Comparison of ENCODE assay signal across 9 cellular contexts in genomic region chr1:182604835-182605164, GRCh38. TPM values are rescaled to one million over a fixed set of nuclear protein-coding genes. Genes with fewer than 3 reads are reported as not detected.
DNase-seq lines count a peak whose midpoint lies in the region; ATAC-seq and TF ChIP-seq lines count a peak whose summit lies in the region.
"Had no signal": no experiment of that assay in that cellular context is flagged by ENCODE, and none has a peak within 500 bp of the region (broad histone marks: within the 10 kb centered on the region; RNA-seq: fewer than 3 reads in every experiment).

No MANE protein-coding gene starts in this region.

- no peaks in the 10 kb centered on the region for H3K27me3 ChIP-seq in SK-N-SH (ENCODE audit: insufficient read depth)
- H3K27me3 ChIP-seq in OCI-LY3 (ENCODE audit: low read depth, low read length), result peaks cover 13% of the 10 kb centered on the region
- H3K27me3 ChIP-seq in gastroesophageal sphincter, result no peaks in the 10 kb centered on the region
- H3K27me3 ChIP-seq in smooth muscle cell (ENCODE audit: low read depth), result no peaks in the 10 kb centered on the region

- in situ Hi-C loops in G401 (cut with HindIII; ENCODE audit: low sequenced_read_pairs), result no loop called here

- no peak overlapping the region for H3K9ac ChIP-seq in SK-N-SH
- H3K9ac ChIP-seq in OCI-LY3 (ENCODE audit: low read length), result peak overlapping the region; percentile 6; the same call in 1 of the 2 replicates
- no peak overlapping the region for H3K9ac ChIP-seq in smooth muscle cell (ENCODE audit: low read depth)

- peaks cover 0 to 29% of the 10 kb centered on the region in 2 experiments; a peak in 1 of 4 replicates for H3K4me1 ChIP-seq in SK-N-SH (ENCODE audit: control insufficient read depth in 1 of 2, insufficient read depth in 2 of 2, low read depth in 1 of 2, low read length in 1 of 2)
- peaks cover 23% of the 10 kb centered on the region for H3K4me1 ChIP-seq in OCI-LY3 (ENCODE audit: low read length)
- H3K4me1 ChIP-seq in gastroesophageal sphincter, result peaks cover 0 to 42% (median 21%) of the 10 kb centered on the region in 3 donors
- peaks cover 10% of the 10 kb centered on the region for H3K4me1 ChIP-seq in smooth muscle cell (ENCODE audit: low read depth)

- TF ChIP-seq CTCF in SK-N-SH (IDR thresholded peaks at IDR 0.05) (no peak), OCI-LY3 (IDR thresholded peaks at IDR 0.05; ENCODE audit: low read depth, low read length) (no peak), gastroesophageal sphincter (IDR thresholded peaks at IDR 0.05) (no peak), smooth muscle cell (IDR thresholded peaks at IDR 0.05; ENCODE audit: borderline replicate concordance, insufficient read depth, poor library complexity, severe bottlenecking) (no peak)

- TF ChIP-seq EP300 in SK-N-SH (IDR thresholded peaks at IDR 0.05; ENCODE audit: borderline replicate concordance in 1 of 2, low read depth in 1 of 2, low read length in 1 of 2) (no peak), gastroesophageal sphincter (IDR thresholded peaks at IDR 0.05) (no peak)

- no peak for TF ChIP-seq RAD21 in SK-N-SH (IDR thresholded peaks at IDR 0.05; ENCODE audit: low read length)

- TF ChIP-seq POLR2A in gastroesophageal sphincter (IDR thresholded peaks at IDR 0.05), result no peak

- H3K9me3 ChIP-seq in SK-N-SH (no peaks in the 10 kb centered on the region), OCI-LY3 (ENCODE audit: insufficient read depth, low read length) (no peaks in the 10 kb centered on the region), gastroesophageal sphincter (no peaks in the 10 kb centered on the region), smooth muscle cell (replicated peaks; ENCODE audit: low read depth) (no peaks in the 10 kb centered on the region)

- POLR2A ChIA-PET in SK-N-SH (lab: Yijun Ruan, JAX), result interaction anchor here (0.8 to 1.1 kb wide), 2 partner anchors 79 to 182 kb away, joined by 3 read pairs; partner anchors contain the start of gene RGS8

- H3F3A ChIP-seq in SK-N-SH (replicated peaks; ENCODE audit: insufficient read depth) (no peaks in the 10 kb centered on the region), smooth muscle cell (ENCODE audit: low read depth) (no peaks in the 10 kb centered on the region)

- DNase-seq in SK-N-SH, result no peak
- no peak for DNase-seq in smooth muscle cell (lab: John Stamatoyannopoulos, UW; ENCODE audit: unreplicated experiment)
- DNase-seq in G401 (ENCODE audit: low spot score), result no peak

- ATAC-seq in SK-N-SH treated with all-trans-retinoic acid at 6 μM for 48 hours (no peak), gastroesophageal sphincter (no peak), GM18868 (IDR thresholded peaks at IDR 0.05; ENCODE audit: unreplicated experiment) (no peak)
- no peak for ATAC-seq in activated CD4-positive, CD25-positive, alpha-beta regulatory T cell treated with anti-CD3 and anti-CD28 coated beads, Interleukin-2, amount 50 U/mL, for 24 hours

- CTCF ChIA-PET in SK-N-SH (lab: Yijun Ruan, JAX), result interaction anchor here (1.3 to 17.7 kb wide), 3 partner anchors 9 to 208 kb away, joined by 3 to 829 read pairs (median 41); partner anchors contain the start of gene NPL

- WGBS in SK-N-SH (ENCODE audit: low lambda C conversion rate), result 63% methylated on average over 3 of the region's 3 CpGs
- 50 to 73% methylated on average over 3 of the region's 3 CpGs for WGBS in gastroesophageal sphincter (ENCODE audit: low coverage in 1 of 2), 2 donors
- 83% methylated on average over 3 of the region's 3 CpGs for WGBS in smooth muscle cell (ENCODE audit: low lambda C conversion rate)

- no peaks in the 10 kb centered on the region for H3K79me2 ChIP-seq in SK-N-SH (ENCODE audit: insufficient read depth)
- peaks cover 11% of the 10 kb centered on the region for H3K79me2 ChIP-seq in OCI-LY3 (ENCODE audit: low read length)
- no peaks in the 10 kb centered on the region for H3K79me2 ChIP-seq in smooth muscle cell (ENCODE audit: low read depth)

- peak overlapping the region; percentile 86; the same call in 1 of the 2 replicates for H3K4me2 ChIP-seq in SK-N-SH
- peak overlapping the region; percentile 93 for H3K4me2 ChIP-seq in OCI-LY3 (ENCODE audit: low read length)
- H3K4me2 ChIP-seq in smooth muscle cell, result peak overlapping the region; percentile 87

- peak overlapping the region; percentile 20; the same call in 1 of the 2 replicates for H2AFZ ChIP-seq in SK-N-SH (ENCODE audit: low read depth)
- peak overlapping the region; percentile 52 for H2AFZ ChIP-seq in OCI-LY3 (ENCODE audit: low read depth, low read length)
- no peak overlapping the region for H2AFZ ChIP-seq in smooth muscle cell (ENCODE audit: low read depth)

- H3K27ac ChIP-seq in SK-N-SH (ENCODE audit: low read depth in 2 of 2, low read length in 1 of 2) (no peak overlapping the region), OCI-LY3 (ENCODE audit: low read length) (no peak overlapping the region), gastroesophageal sphincter (peak overlapping the region in 3 of 4 donors; percentile 62 to 79 (median 74)), smooth muscle cell (ENCODE audit: low read depth) (no peak overlapping the region)
- H3K27ac ChIP-seq: cardiac muscle cell had no signal

- H4K20me1 ChIP-seq in SK-N-SH (ENCODE audit: insufficient read depth) (no peaks in the 10 kb centered on the region), OCI-LY3 (ENCODE audit: insufficient read depth, low read length) (no peaks in the 10 kb centered on the region), smooth muscle cell (ENCODE audit: low read depth) (no peaks in the 10 kb centered on the region)

- H3K9me2 ChIP-seq in SK-N-SH, result no peaks in the 10 kb centered on the region

- H3K36me3 ChIP-seq in SK-N-SH (replicated peaks in 1 of 2; ENCODE audit: control insufficient read depth in 1 of 2, insufficient read depth in 2 of 2, low read length in 1 of 2) (no peaks in the 10 kb centered on the region), OCI-LY3 (replicated peaks; ENCODE audit: low read depth, low read length) (peaks cover 21% of the 10 kb centered on the region), gastroesophageal sphincter (peaks cover 0 to 10% of the 10 kb centered on the region in 2 donors), smooth muscle cell (ENCODE audit: low read depth) (no peaks in the 10 kb centered on the region)
- H3K36me3 ChIP-seq: cardiac muscle cell had no signal

- peak overlapping the region in 1 of 2 experiments; percentile 67; a peak in 2 of 4 replicates for H3K4me3 ChIP-seq in SK-N-SH (ENCODE audit: low read depth in 2 of 2, low read length in 1 of 2)
- H3K4me3 ChIP-seq in OCI-LY3 (ENCODE audit: low read length), result peak overlapping the region; percentile 86
- peak overlapping the region in 1 of 2 donors; percentile 57 for H3K4me3 ChIP-seq in gastroesophageal sphincter
- H3K4me3 ChIP-seq in smooth muscle cell, result peak overlapping the region; percentile 48

TF ChIP-seq in SK-N-SH, 30 proteins besides CTCF, POLR2A, EP300 and RAD21:
- TF ChIP-seq MAX (IDR thresholded peaks at IDR 0.05; ENCODE audit: low read depth) (no peak), TAF1 (IDR thresholded peaks at IDR 0.05; ENCODE audit: borderline replicate concordance, low read depth, low read length) (no peak), MEF2A (IDR thresholded peaks at IDR 0.05; ENCODE audit: borderline replicate concordance, low read depth) (no peak), CHD2 (IDR thresholded peaks at IDR 0.05; ENCODE audit: low read length, partially characterized antibody) (no peak)

TF ChIP-seq in SK-N-SH treated with all-trans-retinoic acid at 6 μM for 48 hours, 23 proteins besides CTCF, POLR2A, EP300 and RAD21 (continues in another document):
- TF ChIP-seq ARNTL (CRISPR knock-in tag; IDR thresholded peaks at IDR 0.05; ENCODE audit: borderline replicate concordance, low read depth) (no peak), ZC3H10 (CRISPR knock-in tag; IDR thresholded peaks at IDR 0.05) (no peak), RARB (CRISPR knock-in tag; IDR thresholded peaks at IDR 0.05) (no peak), GLIS3 (CRISPR knock-in tag; IDR thresholded peaks at IDR 0.05) (no peak), CREB5 (CRISPR knock-in tag; IDR thresholded peaks at IDR 0.05; ENCODE audit: low read depth) (no peak), POU6F1 (CRISPR knock-in tag; IDR thresholded peaks at IDR 0.05; ENCODE audit: borderline replicate concordance, low read depth) (no peak), ZNF8 (CRISPR knock-in tag; IDR thresholded peaks at IDR 0.05) (no peak)

RNA-seq across cellular contexts. Expression of gene RGS16, which starts 0.6 kb away (rescaled TPM):
- polyA plus RNA-seq in SK-N-SH (2012; rRNA removed) (0.79 and 1.7 TPM in 2 replicates), smooth muscle cell (6.9 and 9.9 TPM in 2 replicates)
- polyA plus RNA-seq in SK-N-SH (2012; cell fraction: cytosol; rRNA removed), result 1.2 and 1.9 TPM in 2 replicates
- 0.79 and 1.0 TPM in 2 replicates for polyA plus RNA-seq in SK-N-SH (2012; cell fraction: nucleus; rRNA removed)
- total RNA-seq in gastroesophageal sphincter (10 to 100 TPM in 1 of 4 donors, 1 to 10 TPM in 2, under 1 TPM in 1; 0.47 to 10.6 (median 2.1) TPM), smooth muscle cell (2.9 and 3.0 TPM in 2 replicates)
- not detected in 2 replicates for total RNA-seq in G401 (2014; rRNA removed; shearing (Covaris generic))

RNA-seq across cellular contexts. Expression of gene RNASEL, which starts 15.7 kb away (rescaled TPM):
- polyA plus RNA-seq in SK-N-SH (2012; rRNA removed) (not detected in 2 replicates), smooth muscle cell (2.2 and 4.5 TPM in 2 replicates)
- 0.01 TPM in 2 replicates for polyA plus RNA-seq in SK-N-SH (2012; cell fraction: cytosol; rRNA removed)
- polyA plus RNA-seq in SK-N-SH (2012; cell fraction: nucleus; rRNA removed), result not detected in 2 replicates
- total RNA-seq in gastroesophageal sphincter (10 to 100 TPM in 2 of 4 donors, 1 to 10 TPM in 2; 6.5 to 14.5 (median 10.6) TPM), smooth muscle cell (4.1 and 4.7 TPM in 2 replicates)
- not detected in 2 replicates for total RNA-seq in G401 (2014; rRNA removed; shearing (Covaris generic))

Comparison
In these comparisons a context has a peak if more than half of its experiments do, and no peak if none do; other contexts are left out.
1. H3K27ac ChIP-seq: peak in gastroesophageal sphincter (3 of 4); none in SK-N-SH (0 of 2), OCI-LY3 (single experiment) and smooth muscle cell (single experiment).
2. Peak in every context shown above with its lines, with median percentiles within 50 percentile points of each other: H3K4me2 ChIP-seq.